10 cellular contexts compared by ENCODE assay signal in the genomic region with DNA sequence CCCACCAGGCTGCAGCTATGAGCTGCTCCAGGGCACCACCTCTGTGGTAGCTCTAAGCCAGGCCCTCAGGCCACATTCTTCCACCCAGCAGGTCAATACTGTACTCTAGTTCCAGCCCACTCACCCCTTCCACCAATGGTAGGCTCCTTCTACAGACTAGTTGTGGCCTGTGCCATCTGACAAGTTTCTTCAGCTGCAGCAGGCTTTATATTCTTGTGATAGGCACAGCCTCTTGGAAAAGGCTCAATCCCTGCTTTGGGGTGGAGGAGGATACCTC. TPM values are rescaled to one million over a fixed set of nuclear protein-coding genes. Genes with fewer than 3 reads are reported as not detected.
A peak's percentile ranks its signal among the peaks of the same experiment; 100 is the strongest.
DNase-seq lines count a peak whose midpoint lies in the region; ATAC-seq and TF ChIP-seq lines count a peak whose summit lies in the region.
"Had no signal": no experiment of that assay in that cellular context is flagged by ENCODE, and none has a peak within 500 bp of the region (broad histone marks: within the 10 kb centered on the region; RNA-seq: fewer than 3 reads in every experiment).

No MANE protein-coding gene starts in this region.

- H3K27me3 Mint-ChIP-seq in activated CD8-positive, alpha-beta T cell treated with anti-CD3 and anti-CD28 coated beads, Interleukin-2, amount 10 ng/mL, durations not matched to agents 7 days and 5 days (ENCODE audit: low read depth) = no peaks in the 10 kb centered on the region
- H3K27me3 Mint-ChIP-seq: stimulated activated naive CD8-positive, alpha-beta T cell treated with anti-CD3 and anti-CD28 coated beads, Interleukin-15, Interleukin-2, amounts not matched to agents 100 ng/mL and 50 ng/mL, for 24 hours had no signal

- H3K4me1 Mint-ChIP-seq in activated CD8-positive, alpha-beta T cell treated with anti-CD3 and anti-CD28 coated beads, Interleukin-2, amount 10 ng/mL, durations not matched to agents 7 days and 5 days (ENCODE audit: low read depth) = peaks cover 27% of the 10 kb centered on the region

- H3K4me3 Mint-ChIP-seq in activated CD8-positive, alpha-beta T cell treated with anti-CD3 and anti-CD28 coated beads, Interleukin-2, amount 10 ng/mL, durations not matched to agents 7 days and 5 days = no peak overlapping the region
- H3K4me3 Mint-ChIP-seq: stimulated activated naive CD8-positive, alpha-beta T cell treated with anti-CD3 and anti-CD28 coated beads, Interleukin-15, Interleukin-2, amounts not matched to agents 100 ng/mL and 50 ng/mL, for 24 hours had no signal

- H3K27me3 ChIP-seq in dorsolateral prefrontal cortex = no peaks in the 10 kb centered on the region

- intact Hi-C loops in dorsolateral prefrontal cortex (cut with DNase I) = no loop called here

- H3K36me3 Mint-ChIP-seq in activated CD8-positive, alpha-beta T cell treated with anti-CD3 and anti-CD28 coated beads, Interleukin-2, amount 10 ng/mL, durations not matched to agents 7 days and 5 days (ENCODE audit: low read depth) = peaks cover 30% of the 10 kb centered on the region

- CTCF ChIA-PET in activated CD8-positive, alpha-beta T cell treated with anti-CD3 and anti-CD28 coated beads, Interleukin-2, amount 10 ng/mL, durations not matched to agents 7 days and 5 days (lab: Charles Lee) = interaction anchor here (1.0 kb wide), 1 partner anchor 43 kb away, joined by 4 read pairs; no protein-coding TSS in a partner anchor

- POLR2A ChIA-PET in activated CD8-positive, alpha-beta T cell treated with anti-CD3 and anti-CD28 coated beads, Interleukin-2, amount 10 ng/mL, durations not matched to agents 7 days and 5 days (lab: Charles Lee) = interaction anchor here (0.6 to 2.5 kb wide), 2 partner anchors 9 to 1115 kb away, joined by 3 to 17 read pairs; a partner anchor contains a TSS

- H3K27ac Mint-ChIP-seq in activated CD8-positive, alpha-beta T cell treated with anti-CD3 and anti-CD28 coated beads, Interleukin-2, amount 10 ng/mL, durations not matched to agents 7 days and 5 days = no peak overlapping the region
- H3K27ac Mint-ChIP-seq: stimulated activated naive CD8-positive, alpha-beta T cell treated with anti-CD3 and anti-CD28 coated beads, Interleukin-15, Interleukin-2, amounts not matched to agents 100 ng/mL and 50 ng/mL, for 24 hours had no signal

- ATAC-seq in GM19467 (IDR thresholded peaks at IDR 0.05; ENCODE audit: unreplicated experiment) (peak; percentile 59), HG03060 (IDR thresholded peaks at IDR 0.05; ENCODE audit: low read depth, unreplicated experiment) (peak; percentile 41)
- peak; percentile 27 for ATAC-seq in activated CD8-positive, alpha-beta T cell treated with anti-CD3 and anti-CD28 coated beads, Interleukin-2, amount 10 ng/mL, durations not matched to agents 7 days and 5 days

- peaks cover 5% of the 10 kb centered on the region for H3K9me3 Mint-ChIP-seq in activated CD8-positive, alpha-beta T cell treated with anti-CD3 and anti-CD28 coated beads, Interleukin-2, amount 10 ng/mL, durations not matched to agents 7 days and 5 days (ENCODE audit: insufficient read depth)
- H3K9me3 Mint-ChIP-seq: stimulated activated naive CD8-positive, alpha-beta T cell treated with anti-CD3 and anti-CD28 coated beads, Interleukin-15, Interleukin-2, amounts not matched to agents 100 ng/mL and 50 ng/mL, for 24 hours had no signal

- DNase-seq in GM12865 (ENCODE audit: low read depth) = peak; percentile 70
- DNase-seq in activated CD8-positive, alpha-beta T cell treated with anti-CD3 and anti-CD28 coated beads, Interleukin-2, amount 10 ng/mL, durations not matched to agents 7 days and 5 days = no peak
- no peak for DNase-seq in EL
- DNase-seq in dorsolateral prefrontal cortex = no peak
- no peak for DNase-seq in stimulated activated naive CD4-positive, alpha-beta T cell (lab: John Stamatoyannopoulos, UW)
- no peak for DNase-seq in SIG-M5 (lab: John Stamatoyannopoulos, UW)
- DNase-seq: activated gamma-delta T cell treated with Interleukin-2 at 50 U/mL for 16 hours had no signal

- TF ChIP-seq CTCF in GM12865 (IDR thresholded peaks at IDR 0.05; ENCODE audit: insufficient read depth, low read depth, low read length, missing control alignments) (no peak), dorsolateral prefrontal cortex (IDR thresholded peaks at IDR 0.05 in 54 of 56, conservative IDR thresholded peaks at IDR 0.05 in 2 of 56; ENCODE audit: low read depth in 1 of 56, partially characterized antibody in 56 of 56) (no peak)

- H3K4me3 ChIP-seq in GM12865 (ENCODE audit: low read depth, low read length) = peak overlapping the region; percentile 33
- no peak overlapping the region for H3K4me3 ChIP-seq in dorsolateral prefrontal cortex

- no peak overlapping the region for H3K27ac ChIP-seq in dorsolateral prefrontal cortex

RNA-seq across cellular contexts. Expression of a gene that starts 8.5 kb away (rescaled TPM):
- total RNA-seq in activated CD8-positive, alpha-beta T cell treated with anti-CD3 and anti-CD28 coated beads, Interleukin-2, amount 10 ng/mL, durations not matched to agents 7 days and 5 days = 10 to 100 TPM; 33.1 to 35.3 TPM
- 10 to 100 TPM; 26.5 to 61.5 (median 42.9) TPM for total RNA-seq in dorsolateral prefrontal cortex
